8 cellular contexts compared by ENCODE assay signal in the genomic region with DNA sequence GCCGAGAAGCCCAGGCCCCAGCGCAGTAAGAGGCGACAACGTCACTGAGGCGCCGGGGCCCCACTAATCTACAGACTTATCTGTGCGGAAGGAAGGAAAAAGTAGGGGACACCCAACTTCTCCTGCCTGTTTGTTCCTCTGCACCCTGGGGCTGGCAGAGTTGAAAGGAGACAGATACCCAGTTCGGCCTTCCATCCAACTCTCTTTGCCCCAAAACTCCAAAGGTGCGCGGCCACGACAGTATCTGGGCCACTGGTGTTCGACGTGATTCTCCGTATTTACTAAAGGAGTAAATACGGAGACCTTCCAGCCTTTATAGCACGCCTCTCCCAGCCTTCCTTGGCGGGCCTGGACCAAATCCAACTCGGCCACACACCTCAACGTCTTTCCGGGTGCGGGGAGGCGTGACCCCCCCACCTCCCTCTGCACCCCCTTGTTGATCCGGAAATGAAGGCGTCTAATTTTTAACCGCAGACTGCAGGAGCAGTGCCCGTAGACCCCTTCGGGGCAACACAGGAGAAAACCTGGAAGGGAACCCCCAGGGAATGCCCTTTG. TPM values are rescaled to one million over a fixed set of nuclear protein-coding genes. Genes with fewer than 3 reads are reported as not detected.
DNase-seq lines count a peak whose midpoint lies in the region; ATAC-seq lines count a peak whose summit lies in the region.

No MANE protein-coding gene starts in this region.

- peaks cover 24% of the 10 kb centered on the region for H3K4me1 ChIP-seq in iPS-18a (ENCODE audit: control insufficient read depth, low read depth, low read length)

- no peaks in the 10 kb centered on the region for H3K9me3 Mint-ChIP-seq in activated naive CD8-positive, alpha-beta T cell treated with anti-CD3 and anti-CD28 coated beads, Interleukin-2, amount 10 ng/mL, durations not matched to agents 7 days and 5 days

- H3K4me3 ChIP-seq in iPS-18a (ENCODE audit: low read length), result peak overlapping the region; percentile 95

- POLR2A ChIA-PET in activated naive CD8-positive, alpha-beta T cell treated with anti-CD3 and anti-CD28 coated beads, Interleukin-2, amount 10 ng/mL, durations not matched to agents 7 days and 5 days (lab: Charles Lee), result interaction anchor here (0.6 to 5.1 kb wide), 5 partner anchors 8 to 48 kb away, joined by 3 to 35 read pairs (median 5); no protein-coding TSS in a partner anchor

- no peaks in the 10 kb centered on the region for H3K9me3 ChIP-seq in iPS-18a (ENCODE audit: control insufficient read depth, low read depth, low read length)

- no peak overlapping the region for H3K27ac ChIP-seq in iPS-18a (ENCODE audit: low read length)

- peaks cover 45% of the 10 kb centered on the region for H3K36me3 Mint-ChIP-seq in activated naive CD8-positive, alpha-beta T cell treated with anti-CD3 and anti-CD28 coated beads, Interleukin-2, amount 10 ng/mL, durations not matched to agents 7 days and 5 days

- peak overlapping the region; percentile 100 for H3K4me3 Mint-ChIP-seq in activated naive CD8-positive, alpha-beta T cell treated with anti-CD3 and anti-CD28 coated beads, Interleukin-2, amount 10 ng/mL, durations not matched to agents 7 days and 5 days

- H3K4me1 Mint-ChIP-seq in activated naive CD8-positive, alpha-beta T cell treated with anti-CD3 and anti-CD28 coated beads, Interleukin-2, amount 10 ng/mL, durations not matched to agents 7 days and 5 days, result peaks cover 38% of the 10 kb centered on the region

- H3K27ac Mint-ChIP-seq in activated naive CD8-positive, alpha-beta T cell treated with anti-CD3 and anti-CD28 coated beads, Interleukin-2, amount 10 ng/mL, durations not matched to agents 7 days and 5 days, result peak overlapping the region; percentile 93

- peaks cover 2% of the 10 kb centered on the region for H3K27me3 Mint-ChIP-seq in activated naive CD8-positive, alpha-beta T cell treated with anti-CD3 and anti-CD28 coated beads, Interleukin-2, amount 10 ng/mL, durations not matched to agents 7 days and 5 days

- peak; percentile 8 for ATAC-seq in activated naive CD8-positive, alpha-beta T cell treated with anti-CD3 and anti-CD28 coated beads, Interleukin-2, amount 10 ng/mL, durations not matched to agents 7 days and 5 days (ENCODE audit: low read depth)
- ATAC-seq in HG03439 (IDR thresholded peaks at IDR 0.05; ENCODE audit: unreplicated experiment), result no peak

- peaks cover 44% of the 10 kb centered on the region for H3K27me3 ChIP-seq in iPS-18a (ENCODE audit: control insufficient read depth, insufficient read depth, low read length)

- DNase-seq in NCI-H1092 treated with DMSO at 0.1 percent for 48 hours (lab: John Stamatoyannopoulos, UW), result peak; percentile 54
- DNase-seq in NCI-H1092 (lab: John Stamatoyannopoulos, UW), result no peak
- peak; percentile 51 for DNase-seq in NCI-H748 (lab: John Stamatoyannopoulos, UW; ENCODE audit: unreplicated experiment)
- no peak for DNase-seq in activated naive CD8-positive, alpha-beta T cell treated with anti-CD3 and anti-CD28 coated beads, Interleukin-2, amount 10 ng/mL, durations not matched to agents 7 days and 5 days
- DNase-seq in stimulated activated CD4-positive, alpha-beta T cell treated with anti-CD3 and anti-CD28 coated beads, Interleukin-4, amount 100 ng/mL, for 24 hours, result peak; percentile 34
- DNase-seq in mesenteric fat pad (ENCODE audit: low spot score), result no peak

- H3K9ac ChIP-seq in iPS-18a (ENCODE audit: low read length), result peak overlapping the region; percentile 66

- no peaks in the 10 kb centered on the region for H3K36me3 ChIP-seq in iPS-18a (ENCODE audit: control insufficient read depth, low read depth, low read length)

RNA-seq across cellular contexts. Expression of gene SMAD7, which starts 1.6 kb away (rescaled TPM):
- 10 to 100 TPM; 26.8 to 30.1 TPM for total RNA-seq in activated naive CD8-positive, alpha-beta T cell treated with anti-CD3 and anti-CD28 coated beads, Interleukin-2, amount 10 ng/mL, durations not matched to agents 7 days and 5 days
- 56.2 TPM for total RNA-seq in mesenteric fat pad

Comparison
In these comparisons a context has a peak if more than half of its experiments do, and no peak if none do; other contexts are left out.
1. DNase-seq: peak in NCI-H1092 treated with DMSO at 0.1 percent for 48 hours (single experiment), NCI-H748 (single experiment) and stimulated activated CD4-positive, alpha-beta T cell treated with anti-CD3 and anti-CD28 coated beads, Interleukin-4, amount 100 ng/mL, for 24 hours (single experiment); none in NCI-H1092 (single experiment), activated naive CD8-positive, alpha-beta T cell treated with anti-CD3 and anti-CD28 coated beads, Interleukin-2, amount 10 ng/mL, durations not matched to agents 7 days and 5 days (single experiment) and mesenteric fat pad (single experiment).